1 cellular context compared by ENCODE assay signal in genomic region chr7:132650498-132650897, GRCh38.
TF ChIP-seq lines count a peak whose summit lies in the region.

No MANE protein-coding gene starts in this region.

TF ChIP-seq in liver, 16 proteins besides CTCF, POLR2A, EP300 and RAD21:
- peak; percentile 81 for TF ChIP-seq REST (IDR thresholded peaks at IDR 0.05)
- TF ChIP-seq TAF1 (conservative IDR thresholded peaks at IDR 0.05) = no peak
- TF ChIP-seq FOXA2 (IDR thresholded peaks at IDR 0.05) = no peak
- peak; percentile 22 for TF ChIP-seq NR2F2 (IDR thresholded peaks at IDR 0.05)
- no peak for TF ChIP-seq GABPA (IDR thresholded peaks at IDR 0.05 in 1 of 2, conservative IDR thresholded peaks at IDR 0.05 in 1 of 2)
- TF ChIP-seq EGR1 (IDR thresholded peaks at IDR 0.05; ENCODE audit: low read depth in 2 of 2) = no peak
- TF ChIP-seq ATF3 (IDR thresholded peaks at IDR 0.05) = no peak
- TF ChIP-seq SP1 (IDR thresholded peaks at IDR 0.05) = peak; percentile 37
- peak; percentile 17 for TF ChIP-seq MAX (IDR thresholded peaks at IDR 0.05)
- no peak for TF ChIP-seq HNF4G (IDR thresholded peaks at IDR 0.05)
- TF ChIP-seq FOXA1 (IDR thresholded peaks at IDR 0.05) = no peak
- peak; percentile 25 to 52 for TF ChIP-seq RXRA (IDR thresholded peaks at IDR 0.05)
TF ChIP-seq in liver: peak in this region for 5.
